Comparison of ENCODE assay signal across 9 cellular contexts in the genomic region with DNA sequence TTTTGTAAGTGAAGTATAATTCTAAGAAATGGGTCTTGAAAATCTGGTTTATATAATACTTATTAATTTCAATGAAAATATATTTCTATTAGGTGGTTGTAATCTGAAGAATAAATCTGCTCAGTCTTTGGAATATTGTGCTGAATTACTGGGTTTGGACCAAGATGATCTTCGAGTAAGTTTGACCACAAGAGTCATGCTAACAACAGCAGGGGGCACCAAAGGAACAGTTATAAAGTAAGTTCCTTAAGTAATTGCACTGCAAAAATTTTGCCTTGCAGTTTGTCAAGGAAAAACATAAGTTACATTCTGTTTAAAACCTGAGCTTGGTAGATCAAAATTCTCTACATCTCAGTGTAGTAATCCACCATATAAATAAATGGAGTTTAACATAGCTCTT.
DNase-seq lines count a peak whose midpoint lies in the region; ATAC-seq and TF ChIP-seq lines count a peak whose summit lies in the region.
"Had no signal": no experiment of that assay in that cellular context is flagged by ENCODE, and none has a peak within 500 bp of the region (broad histone marks: within the 10 kb centered on the region; RNA-seq: fewer than 3 reads in every experiment).

No MANE protein-coding gene starts in this region.

- TF ChIP-seq CTCF in GM13977 (IDR thresholded peaks at IDR 0.05; ENCODE audit: extremely low read depth, insufficient read depth, missing control alignments) = peak; percentile 52
- TF ChIP-seq CTCF in mammary epithelial cell (conservative IDR thresholded peaks at IDR 0.05 in 1 of 2, IDR thresholded peaks at IDR 0.05 in 1 of 2; ENCODE audit: extremely low read depth in 1 of 2, insufficient read depth in 1 of 2, low read depth in 1 of 2, low read length in 2 of 2) = peak; percentile 54 to 55
- no peak for TF ChIP-seq CTCF in gastrocnemius medialis (IDR thresholded peaks at IDR 0.05 in 4 of 5, conservative IDR thresholded peaks at IDR 0.05 in 1 of 5)

- no peak overlapping the region for H3K4me3 Mint-ChIP-seq in CD4-positive, alpha-beta memory T cell

- TF ChIP-seq POLR2A in gastrocnemius medialis (IDR thresholded peaks at IDR 0.05) = no peak

- H3K9me3 ChIP-seq in CD4-positive, alpha-beta memory T cell (ENCODE audit: control insufficient read depth in 1 of 2, low read length in 2 of 2) = no peaks in the 10 kb centered on the region
- H3K9me3 ChIP-seq in mammary epithelial cell (replicated peaks; ENCODE audit: insufficient read depth, low read length) (no peaks in the 10 kb centered on the region), mesenchymal stem cell (ENCODE audit: control insufficient read depth, low read length) (no peaks in the 10 kb centered on the region), gastrocnemius medialis (no peaks in the 10 kb centered on the region)

- no peaks in the 10 kb centered on the region for H3K27me3 Mint-ChIP-seq in CD4-positive, alpha-beta memory T cell

- no peaks in the 10 kb centered on the region for H3K79me2 ChIP-seq in mammary epithelial cell (ENCODE audit: insufficient read depth, low read length)

- no peaks in the 10 kb centered on the region for H3K36me3 ChIP-seq in CD4-positive, alpha-beta memory T cell (ENCODE audit: insufficient read depth, low read length)
- peaks cover 9% of the 10 kb centered on the region for H3K36me3 ChIP-seq in mammary epithelial cell (ENCODE audit: insufficient read depth, low read length)
- peaks cover 10 to 28% of the 10 kb centered on the region in 2 experiments for H3K36me3 ChIP-seq in mesenchymal stem cell (ENCODE audit: control insufficient read depth in 1 of 2, insufficient read depth in 2 of 2, low read depth in 1 of 2, low read length in 2 of 2)
- peaks cover 0 to 3% of the 10 kb centered on the region in 2 donors for H3K36me3 ChIP-seq in gastrocnemius medialis

- POLR2A ChIA-PET in CD4-positive, alpha-beta memory T cell (lab: Charles Lee; ENCODE audit: partially characterized antibody) = no interaction called here

- H2AK5ac ChIP-seq in mesenchymal stem cell (ENCODE audit: low read length, severe bottlenecking) = no peak overlapping the region

- H3K27ac ChIP-seq in CD4-positive, alpha-beta memory T cell (ENCODE audit: low read depth, low read length) = no peak overlapping the region
- H3K27ac ChIP-seq in mammary epithelial cell (ENCODE audit: insufficient read depth, low read depth, low read length) = no peak overlapping the region
- no peak overlapping the region for H3K27ac ChIP-seq in mesenchymal stem cell (ENCODE audit: low read length, poor library complexity, severe bottlenecking)
- H3K27ac ChIP-seq in gastrocnemius medialis = no peak overlapping the region

- H3K27ac Mint-ChIP-seq in CD4-positive, alpha-beta memory T cell = no peak overlapping the region

- WGBS in mammary epithelial cell (ENCODE audit: low coverage, missing lambda C conversion rate) = 48% methylated on average over 1 of the region's 1 CpG
- whole genome bisulfite sequencing in mesenchymal stem cell = 58% methylated on average over 1 of the region's 1 CpG

- no peaks in the 10 kb centered on the region for H3K4me1 ChIP-seq in CD4-positive, alpha-beta memory T cell (ENCODE audit: insufficient read depth, low read length)
- no peaks in the 10 kb centered on the region for H3K4me1 ChIP-seq in mammary epithelial cell (ENCODE audit: insufficient read depth, low read length)
- peaks cover 2% of the 10 kb centered on the region for H3K4me1 ChIP-seq in mesenchymal stem cell (ENCODE audit: control insufficient read depth, insufficient read depth, low read depth, low read length)
- no peaks in the 10 kb centered on the region for H3K4me1 ChIP-seq in gastrocnemius medialis

- H4K91ac ChIP-seq in mesenchymal stem cell (ENCODE audit: low read length) = no peak overlapping the region

- H4K20me1 ChIP-seq in mammary epithelial cell (ENCODE audit: insufficient read depth, low read length) = no peaks in the 10 kb centered on the region

- H3K9ac ChIP-seq in mammary epithelial cell (ENCODE audit: insufficient read depth, low read length) (no peak overlapping the region), mesenchymal stem cell (ENCODE audit: low read length) (no peak overlapping the region)

- no peak overlapping the region for H2BK120ac ChIP-seq in mesenchymal stem cell (ENCODE audit: low read depth, low read length)

- no peak overlapping the region for H2BK5ac ChIP-seq in mesenchymal stem cell (ENCODE audit: low read depth, low read length, poor library complexity, severe bottlenecking)

- H4K8ac ChIP-seq in mesenchymal stem cell (ENCODE audit: low read length) = no peak overlapping the region

- H3K4me2 ChIP-seq in mammary epithelial cell (ENCODE audit: insufficient read depth, low read depth, low read length) (no peak overlapping the region), mesenchymal stem cell (ENCODE audit: low read length, poor library complexity, severe bottlenecking) (no peak overlapping the region)

- no peaks in the 10 kb centered on the region for H3K4me1 Mint-ChIP-seq in CD4-positive, alpha-beta memory T cell

- H3K9me3 Mint-ChIP-seq in CD4-positive, alpha-beta memory T cell = no peaks in the 10 kb centered on the region

- peaks cover 4% of the 10 kb centered on the region for H3K79me1 ChIP-seq in mesenchymal stem cell (replicated peaks; ENCODE audit: low read length, poor library complexity, severe bottlenecking)

- H2BK12ac ChIP-seq in mesenchymal stem cell (ENCODE audit: low read length in 2 of 2) = no peak overlapping the region

- H3K27me3 ChIP-seq in CD4-positive, alpha-beta memory T cell (ENCODE audit: insufficient read depth, low read length) = no peaks in the 10 kb centered on the region
- H3K27me3 ChIP-seq in mammary epithelial cell (ENCODE audit: insufficient read depth, low read length) (no peaks in the 10 kb centered on the region), mesenchymal stem cell (ENCODE audit: control insufficient read depth in 1 of 2, insufficient read depth in 1 of 2, low read length in 2 of 2) (no peaks in the 10 kb centered on the region), gastrocnemius medialis (no peaks in the 10 kb centered on the region)

- BruUV-seq in mammary epithelial cell (replicated peaks; lab: Mats Ljungman, UMichigan) = no TSS peak

- H2BK15ac ChIP-seq in mesenchymal stem cell (ENCODE audit: low read depth, poor library complexity, severe bottlenecking) = no peak overlapping the region

- intact Hi-C loops in CD4-positive, alpha-beta memory T cell (cut with micrococcal nuclease) = no loop called here
- intact Hi-C loops in mammary epithelial cell (cut with micrococcal nuclease) (no loop called here), gastrocnemius medialis (cut with DNase I; ENCODE audit: low total_unique reads) (no loop called here)

- H3K4me3 ChIP-seq in CD4-positive, alpha-beta memory T cell (ENCODE audit: low read length in 2 of 2) = no peak overlapping the region
- no peak overlapping the region for H3K4me3 ChIP-seq in mammary epithelial cell (replicated peaks in 1 of 3; ENCODE audit: insufficient read depth in 1 of 3, low read depth in 2 of 3, low read length in 3 of 3)
- H3K4me3 ChIP-seq in mesenchymal stem cell (ENCODE audit: insufficient read depth in 1 of 2, low read depth in 1 of 2, low read length in 2 of 2) = no peak overlapping the region
- H3K4me3 ChIP-seq in gastrocnemius medialis = no peak overlapping the region

- no peak for ATAC-seq in gastrocnemius medialis
- ATAC-seq: right cardiac atrium had no signal

- no peak overlapping the region for H3K14ac ChIP-seq in mesenchymal stem cell (ENCODE audit: low read length in 2 of 2)

- CTCF ChIA-PET in CD4-positive, alpha-beta memory T cell (lab: Charles Lee; ENCODE audit: partially characterized antibody) = no interaction called here
- CTCF ChIA-PET in mammary epithelial cell (lab: Charles Lee; ENCODE audit: low non-redundant PET) = no interaction called here

- H3K23ac ChIP-seq in mesenchymal stem cell (ENCODE audit: low read length in 2 of 2) = no peak overlapping the region

- dilution Hi-C loops in mammary epithelial cell (cut with HindIII; ENCODE audit: low sequenced_read_pairs) = no loop called here

- in situ Hi-C loops in GM13977 (cut with MboI; ENCODE audit: low pct_unique_long_range_greater_than_20kb, low sequenced_read_pairs, unreplicated experiment) = no loop called here
- in situ Hi-C loops in mammary epithelial cell (cut with MboI; ENCODE audit: low sequenced_read_pairs in 2 of 2) = no loop called here
- in situ Hi-C loops in gastrocnemius medialis (cut with MboI; ENCODE audit: low sequenced_read_pairs in 4 of 4) = no loop called here

- DNase-seq in CD4-positive, alpha-beta memory T cell = peak in 4 of 5 donors; percentile 4 to 17 (median 10)
- DNase-seq in GM13977 (ENCODE audit: low spot score) (peak; percentile 16), NCI-H510A (lab: John Stamatoyannopoulos, UW) (peak; percentile 1), mammary epithelial cell (peak; percentile 20), mesenchymal stem cell (peak; percentile 64), 8988T (no peak), NCI-H345 treated with DMSO at 0.1 percent for 48 hours (lab: John Stamatoyannopoulos, UW; ENCODE audit: unreplicated experiment) (no peak), gastrocnemius medialis (no peak)

- H3K36me3 Mint-ChIP-seq in CD4-positive, alpha-beta memory T cell = peaks cover 1 to 3% of the 10 kb centered on the region in 2 donors

- H2AFZ ChIP-seq in mammary epithelial cell (ENCODE audit: low read depth, low read length) (no peak overlapping the region), mesenchymal stem cell (ENCODE audit: low read depth, low read length) (no peak overlapping the region)

- H3K18ac ChIP-seq in mesenchymal stem cell (ENCODE audit: low read depth in 1 of 2, low read length in 2 of 2) = no peak overlapping the region

- H3K4ac ChIP-seq in mesenchymal stem cell (ENCODE audit: low read depth in 1 of 2, low read length in 2 of 2) = no peak overlapping the region

Comparison
In these comparisons a context has a peak if more than half of its experiments do, and no peak if none do; other contexts are left out.
1. DNase-seq: peak in CD4-positive, alpha-beta memory T cell (4 of 5), GM13977 (single experiment), NCI-H510A (single experiment), mammary epithelial cell (single experiment) and mesenchymal stem cell (single experiment); none in 8988T (single experiment), NCI-H345 treated with DMSO at 0.1 percent for 48 hours (single experiment) and gastrocnemius medialis (0 of 2).
2. CTCF ChIP-seq: peak in GM13977 (single experiment) and mammary epithelial cell (2 of 2); none in gastrocnemius medialis (0 of 5).